ENCODE assay signal across 19 cellular contexts in genomic region chr7:138869353-138869752, GRCh38.
DNase-seq lines count a peak whose midpoint lies in the region; ATAC-seq and FAIRE-seq lines count a peak whose summit lies in the region.
"Had no signal": no experiment of that assay in that cellular context is flagged by ENCODE, and none has a peak within 500 bp of the region (broad histone marks: within the 10 kb centered on the region; RNA-seq: fewer than 3 reads in every experiment).

No MANE protein-coding gene starts in this region.

- H3K14ac ChIP-seq in mesenchymal stem cell (ENCODE audit: low read length in 2 of 2) (no peak overlapping the region), neuronal stem cell (ENCODE audit: low read length) (no peak overlapping the region)

- H2BK120ac ChIP-seq in mesenchymal stem cell (ENCODE audit: low read depth, low read length) (no peak overlapping the region), neuronal stem cell (ENCODE audit: low read depth, low read length) (no peak overlapping the region)

- H3K23ac ChIP-seq in mesenchymal stem cell (ENCODE audit: low read length in 2 of 2) (no peak overlapping the region), neuronal stem cell (ENCODE audit: low read depth, low read length, poor library complexity) (peak overlapping the region; percentile 83)

- peaks cover 9% of the 10 kb centered on the region for H3K4me1 Mint-ChIP-seq in central memory CD8-positive, alpha-beta T cell
- H3K4me1 Mint-ChIP-seq: B cell had no signal

- H2BK5ac ChIP-seq in mesenchymal stem cell (ENCODE audit: low read depth, low read length, poor library complexity, severe bottlenecking): no peak overlapping the region
- H2BK5ac ChIP-seq in neuronal stem cell (ENCODE audit: low read length): peak overlapping the region; percentile 45

- H3K36me3 ChIP-seq in mesenchymal stem cell (ENCODE audit: control insufficient read depth in 1 of 2, insufficient read depth in 2 of 2, low read depth in 1 of 2, low read length in 2 of 2): peaks cover 0 to 28% of the 10 kb centered on the region in 2 experiments
- peaks cover 23 to 92% of the 10 kb centered on the region in 2 donors for H3K36me3 ChIP-seq in neuronal stem cell (replicated peaks in 1 of 2; ENCODE audit: control insufficient read depth in 2 of 2, insufficient read depth in 2 of 2, low read length in 2 of 2)
- H3K36me3 ChIP-seq in aorta (ENCODE audit: control insufficient read depth in 1 of 2, insufficient read depth in 2 of 2, low read length in 1 of 2): no peaks in the 10 kb centered on the region

- no peaks in the 10 kb centered on the region for H3K27me3 ChIP-seq in mesenchymal stem cell (ENCODE audit: control insufficient read depth in 1 of 2, insufficient read depth in 1 of 2, low read length in 2 of 2)
- H3K27me3 ChIP-seq in neuronal stem cell (ENCODE audit: control insufficient read depth in 3 of 3, insufficient read depth in 3 of 3, low read depth in 1 of 3, low read length in 3 of 3): no peaks in the 10 kb centered on the region
- H3K27me3 ChIP-seq in aorta (ENCODE audit: control insufficient read depth in 1 of 2, insufficient read depth in 2 of 2, low read length in 1 of 2): no peaks in the 10 kb centered on the region
- H3K27me3 ChIP-seq: BLaER1 treated with 17β-estradiol and CSF1 and Interleukin-3, amounts not matched to agents 10 nM and 100 nM had no signal

- H2AK5ac ChIP-seq in mesenchymal stem cell (ENCODE audit: low read length, severe bottlenecking) (no peak overlapping the region), neuronal stem cell (ENCODE audit: low read depth, low read length) (no peak overlapping the region)

- H3K27ac Mint-ChIP-seq in central memory CD8-positive, alpha-beta T cell (ENCODE audit: low read depth): peak overlapping the region; percentile 88
- H3K27ac Mint-ChIP-seq: B cell; CD8-positive, alpha-beta T cell had no signal

- H2AFZ ChIP-seq in mesenchymal stem cell (ENCODE audit: low read depth, low read length) (no peak overlapping the region), neuronal stem cell (ENCODE audit: low read length) (no peak overlapping the region)

- H3K27me3 Mint-ChIP-seq in central memory CD8-positive, alpha-beta T cell: peaks cover 26% of the 10 kb centered on the region
- H3K27me3 Mint-ChIP-seq: B cell had no signal

- no peak overlapping the region for H4K91ac ChIP-seq in mesenchymal stem cell (ENCODE audit: low read length)
- no peak overlapping the region for H4K91ac ChIP-seq in neuronal stem cell (ENCODE audit: low read depth, low read length, poor library complexity)

- ATAC-seq in central memory CD8-positive, alpha-beta T cell (replicated peaks; ENCODE audit: extremely low read depth, poor library complexity, severe bottlenecking): no peak
- peak; percentile 37 for ATAC-seq in aorta (ENCODE audit: low FRiP score)
- ATAC-seq: CD8-positive, alpha-beta T cell; GM12878 had no signal

- H3K27ac ChIP-seq in mesenchymal stem cell (ENCODE audit: low read length, poor library complexity, severe bottlenecking) (no peak overlapping the region), neuronal stem cell (replicated peaks; ENCODE audit: low read length) (no peak overlapping the region), aorta (ENCODE audit: low read depth in 1 of 2, low read length in 2 of 2) (no peak overlapping the region)
- H3K27ac ChIP-seq: BLaER1 treated with 17β-estradiol and CSF1 and Interleukin-3, amounts not matched to agents 10 nM and 100 nM had no signal

- H3K4me3 ChIP-seq in mesenchymal stem cell (ENCODE audit: insufficient read depth in 1 of 2, low read depth in 1 of 2, low read length in 2 of 2) (no peak overlapping the region), neuronal stem cell (ENCODE audit: low read length in 2 of 2) (no peak overlapping the region), aorta (ENCODE audit: low read length in 2 of 2) (no peak overlapping the region)
- H3K4me3 ChIP-seq: BLaER1 treated with 17β-estradiol and CSF1 and Interleukin-3, amounts not matched to agents 10 nM and 100 nM; GM12878 had no signal

- H3K4me2 ChIP-seq in mesenchymal stem cell (ENCODE audit: low read length, poor library complexity, severe bottlenecking): no peak overlapping the region
- H3K4me2 ChIP-seq in neuronal stem cell (ENCODE audit: insufficient read depth, low read length, poor library complexity, severe bottlenecking): no peak overlapping the region
- H3K4me2 ChIP-seq: BLaER1 treated with 17β-estradiol and CSF1 and Interleukin-3, amounts not matched to agents 10 nM and 100 nM had no signal

- H3K18ac ChIP-seq in mesenchymal stem cell (ENCODE audit: low read depth in 1 of 2, low read length in 2 of 2) (no peak overlapping the region), neuronal stem cell (ENCODE audit: low read length) (peak overlapping the region; percentile 3)

- intact Hi-C loops in aorta (cut with DNase I): loop anchor here in 1 of 2 donors (10.0 kb wide), 1 partner anchor 55 kb away; no protein-coding TSS in a partner anchor

- H3K79me1 ChIP-seq in mesenchymal stem cell (replicated peaks; ENCODE audit: low read length, poor library complexity, severe bottlenecking) (no peaks in the 10 kb centered on the region), neuronal stem cell (ENCODE audit: low read depth, low read length) (no peaks in the 10 kb centered on the region)

- H2BK15ac ChIP-seq in mesenchymal stem cell (ENCODE audit: low read depth, poor library complexity, severe bottlenecking): peak overlapping the region; percentile 84
- H2BK15ac ChIP-seq in neuronal stem cell (ENCODE audit: low read length): no peak overlapping the region

- H3K4me1 ChIP-seq in mesenchymal stem cell (ENCODE audit: control insufficient read depth, insufficient read depth, low read depth, low read length) (peaks cover 2% of the 10 kb centered on the region), neuronal stem cell (ENCODE audit: control insufficient read depth in 2 of 2, insufficient read depth in 1 of 2, low read depth in 1 of 2, low read length in 2 of 2) (peaks cover 0 to 3% of the 10 kb centered on the region in 2 donors), aorta (ENCODE audit: control insufficient read depth in 1 of 2, insufficient read depth in 2 of 2, low read length in 2 of 2) (no peaks in the 10 kb centered on the region)

- H3K9me3 ChIP-seq in mesenchymal stem cell (ENCODE audit: control insufficient read depth, low read length): no peaks in the 10 kb centered on the region
- H3K9me3 ChIP-seq in neuronal stem cell (replicated peaks in 1 of 2; ENCODE audit: control insufficient read depth in 2 of 2, insufficient read depth in 1 of 2, low read depth in 1 of 2, low read length in 2 of 2): peaks cover 0 to 2% of the 10 kb centered on the region in 2 donors
- H3K9me3 ChIP-seq in aorta (ENCODE audit: control insufficient read depth, low read length): no peaks in the 10 kb centered on the region
- H3K9me3 ChIP-seq: BLaER1 treated with 17β-estradiol and CSF1 and Interleukin-3, amounts not matched to agents 10 nM and 100 nM had no signal

- no peak overlapping the region for H3K4me3 Mint-ChIP-seq in central memory CD8-positive, alpha-beta T cell
- H3K4me3 Mint-ChIP-seq: B cell; CD8-positive, alpha-beta T cell; H9 had no signal

- no peak overlapping the region for H3K9ac ChIP-seq in mesenchymal stem cell (ENCODE audit: low read length)
- H3K9ac ChIP-seq in neuronal stem cell (ENCODE audit: low read depth, low read length, poor library complexity): no peak overlapping the region
- H3K9ac ChIP-seq: BLaER1 treated with 17β-estradiol and CSF1 and Interleukin-3, amounts not matched to agents 10 nM and 100 nM had no signal

- FAIRE-seq in RCC 7860 (lab: Jason Lieb, UNC): no peak
- FAIRE-seq: GM12878, HTR-8/SVneo had no signal

- H3K36me3 Mint-ChIP-seq in central memory CD8-positive, alpha-beta T cell (ENCODE audit: insufficient read depth): no peaks in the 10 kb centered on the region
- H3K36me3 Mint-ChIP-seq: CD8-positive, alpha-beta T cell had no signal

- no peak overlapping the region for H3K4ac ChIP-seq in mesenchymal stem cell (ENCODE audit: low read depth in 1 of 2, low read length in 2 of 2)
- H3K4ac ChIP-seq in neuronal stem cell (ENCODE audit: low read length): no peak overlapping the region

- WGBS in mesenchymal stem cell: 98% methylated on average over 29 of the region's 30 CpGs
- no CpG with 5 or more reads among the region's 30 CpGs for WGBS in neuronal stem cell (ENCODE audit: extremely low coverage in 2 of 2, insufficient read length in 2 of 2, insufficient replicate concordance in 1 of 2), 2 donors
- 98 to 99% methylated on average over 30 of the region's 30 CpGs for WGBS in aorta, 2 donors

- H4K8ac ChIP-seq in mesenchymal stem cell (ENCODE audit: low read length): no peak overlapping the region
- H4K8ac ChIP-seq in neuronal stem cell (ENCODE audit: low read depth, low read length): no peak overlapping the region

- H3K9me3 Mint-ChIP-seq in central memory CD8-positive, alpha-beta T cell: no peaks in the 10 kb centered on the region
- H3K9me3 Mint-ChIP-seq: CD8-positive, alpha-beta T cell; H9 had no signal

- no peak for DNase-seq in central memory CD8-positive, alpha-beta T cell (ENCODE audit: low spot score in 2 of 2)
- no peak for DNase-seq in mesenchymal stem cell
- DNase-seq in neuronal stem cell (ENCODE audit: low spot score): no peak
- no peak for DNase-seq in aorta
- no peak for DNase-seq in mucosa of gallbladder (ENCODE audit: low spot score)
- DNase-seq in RCC 7860 (ENCODE audit: low spot score): no peak
- DNase-seq in activated CD4-positive, alpha-beta T cell treated with anti-CD3 and anti-CD28 coated beads, Interleukin-2, amount 50 U/mL, for 48 hours: no peak
- DNase-seq: Calu3; CD8-positive, alpha-beta T cell; DMS 273 treated with DMSO at 0.1 percent for 48 hours; DMS53; DND-41; EL; GOT3; H9 had no signal

- H2BK12ac ChIP-seq in mesenchymal stem cell (ENCODE audit: low read length in 2 of 2) (no peak overlapping the region), neuronal stem cell (ENCODE audit: low read length) (no peak overlapping the region)
